In genomic region chr18:34976899-34977786, GRCh38 we compare ENCODE assay signal across 8 cellular contexts.
DNase-seq lines count a peak whose midpoint lies in the region; ATAC-seq and FAIRE-seq lines count a peak whose summit lies in the region.

No MANE protein-coding gene starts in this region.

- peak; percentile 52 for ATAC-seq in HG02973 (IDR thresholded peaks at IDR 0.05; ENCODE audit: unreplicated experiment)

- no peak for FAIRE-seq in GM18507 (lab: Jason Lieb, UNC)

- peak; percentile 20 for DNase-seq in GM18507 (ENCODE audit: extremely low spot score, insufficient read length, low read depth)
- DNase-seq in NCI-H2107 (lab: John Stamatoyannopoulos, UW), result peak; percentile 40
- peak; percentile 28 for DNase-seq in activated CD4-positive, CD25-positive, alpha-beta regulatory T cell treated with anti-CD3 and anti-CD28 coated beads, Interleukin-2, amount 50 U/mL, for 16 hours (ENCODE audit: low read depth, low spot score)
- peak; percentile 64 for DNase-seq in central memory CD4-positive, alpha-beta T cell
- peak; percentile 71 for DNase-seq in kidney tubule cell (ENCODE audit: low spot score)
- DNase-seq in stimulated activated CD4-positive, alpha-beta T cell treated with anti-CD3 and anti-CD28 coated beads, Interleukin-1b, Interleukin-23, amount 100 ng/mL, for 1 hour (ENCODE audit: low read depth in 2 of 2), result peak; percentile 43 to 51
- DNase-seq in OCI-M2 (lab: John Stamatoyannopoulos, UW; ENCODE audit: unreplicated experiment), result no peak
